ENCODE assay signal across 1 cellular context in genomic region chr7:142812437-142813215, GRCh38.
TF ChIP-seq lines count a peak whose summit lies in the region.

No MANE protein-coding gene starts in this region.

TF ChIP-seq in GM12878, 131 proteins besides CTCF, POLR2A, EP300 and RAD21:
- TF ChIP-seq ZBTB33 (IDR thresholded peaks at IDR 0.05) (no peak), GATAD2B (conservative IDR thresholded peaks at IDR 0.05; ENCODE audit: low read depth) (0 out of 2 replicates have a peak, but pooled peaks have one; percentile 26), MLLT1 (IDR thresholded peaks at IDR 0.05) (peak; percentile 73), STAT3 (IDR thresholded peaks at IDR 0.05; ENCODE audit: low read depth, low read length) (no peak), USF1 (IDR thresholded peaks at IDR 0.05; ENCODE audit: borderline replicate concordance, extremely low read length, insufficient read depth, low read depth, low read length) (no peak), NFXL1 (IDR thresholded peaks at IDR 0.05; ENCODE audit: borderline replicate concordance) (no peak), MEF2B (IDR thresholded peaks at IDR 0.05; ENCODE audit: partially characterized antibody, poor library complexity, severe bottlenecking) (peak; percentile 91), CREM (IDR thresholded peaks at IDR 0.05; ENCODE audit: low read depth) (no peak), FOXK2 (IDR thresholded peaks at IDR 0.05) (no peak)
